ENCODE assay signal across 8 cellular contexts in genomic region chr11:110000045-110000502, GRCh38.
DNase-seq lines count a peak whose midpoint lies in the region; ATAC-seq, FAIRE-seq and TF ChIP-seq lines count a peak whose summit lies in the region.

No MANE protein-coding gene starts in this region.

- H3K23me2 ChIP-seq in H1 (ENCODE audit: low read depth, low read length) = no peaks in the 10 kb centered on the region

- H3K4me1 ChIP-seq in Karpas-422 (ENCODE audit: low read length) (peaks cover 5% of the 10 kb centered on the region), H1 (replicated peaks in 1 of 4; ENCODE audit: control insufficient read depth in 3 of 4, insufficient read depth in 4 of 4, low read length in 3 of 4) (no peaks in the 10 kb centered on the region), skeletal muscle satellite cell (ENCODE audit: control insufficient read depth, insufficient read depth, low read length) (peaks cover 27% of the 10 kb centered on the region), transverse colon (peaks cover 0 to 16% (median 2%) of the 10 kb centered on the region in 4 donors)

- H2AFZ ChIP-seq in Karpas-422 (ENCODE audit: low read length) = no peak overlapping the region
- no peak overlapping the region for H2AFZ ChIP-seq in H1 (ENCODE audit: low read length)

- no peaks in the 10 kb centered on the region for H3K36me3 ChIP-seq in Karpas-422 (ENCODE audit: insufficient read depth, low read length)
- H3K36me3 ChIP-seq in H1 (ENCODE audit: control insufficient read depth in 2 of 4, insufficient read depth in 4 of 4, low read length in 3 of 4) = no peaks in the 10 kb centered on the region
- no peaks in the 10 kb centered on the region for H3K36me3 ChIP-seq in skeletal muscle satellite cell (ENCODE audit: insufficient read depth, low read length)
- no peaks in the 10 kb centered on the region for H3K36me3 ChIP-seq in transverse colon

- H3K9me3 ChIP-seq in Karpas-422 (ENCODE audit: low read length) (no peaks in the 10 kb centered on the region), H1 (ENCODE audit: insufficient read depth in 2 of 2, low read depth in 1 of 2, low read length in 1 of 2) (no peaks in the 10 kb centered on the region), skeletal muscle satellite cell (replicated peaks; ENCODE audit: low read length) (no peaks in the 10 kb centered on the region), transverse colon (no peaks in the 10 kb centered on the region)

- H3K14ac ChIP-seq in H1 (ENCODE audit: insufficient read length) = no peak overlapping the region

- H3K9ac ChIP-seq in Karpas-422 (ENCODE audit: low read length) (no peak overlapping the region), H1 (replicated peaks in 1 of 4; ENCODE audit: extremely low read depth in 1 of 4, low read depth in 3 of 4, low read length in 3 of 4) (no peak overlapping the region), skeletal muscle satellite cell (ENCODE audit: low read depth, low read length) (peak overlapping the region; percentile 80)

- no peak overlapping the region for H2BK12ac ChIP-seq in H1 (ENCODE audit: low read depth, low read length)

- H2BK120ac ChIP-seq in H1 (replicated peaks; ENCODE audit: low read depth, low read length) = no peak overlapping the region

- TF ChIP-seq RAD21 in H1 (IDR thresholded peaks at IDR 0.05 in 1 of 2, conservative IDR thresholded peaks at IDR 0.05 in 1 of 2; ENCODE audit: low read depth in 2 of 2, low read length in 2 of 2) = no peak

- WGBS in H1 (ENCODE audit: extremely low coverage in 1 of 2, insufficient coverage in 1 of 2, insufficient read length in 1 of 2, insufficient replicate concordance in 2 of 2, low coverage in 1 of 2, low lambda C conversion rate in 2 of 2, missing lambda C conversion rate in 1 of 2), 2 experiments = 82% methylated on average over 6 of the region's 6 CpGs; no CpG with 5 or more reads in 1 of the 2 experiments
- WGBS in transverse colon (ENCODE audit: low coverage in 1 of 2), 2 donors = 42 to 53% methylated on average over 6 of the region's 6 CpGs

- H3K4me3 ChIP-seq in Karpas-422 (ENCODE audit: low read length) = no peak overlapping the region
- H3K4me3 ChIP-seq in H1 (ENCODE audit: extremely low read depth in 1 of 4, insufficient read depth in 2 of 4, low read depth in 3 of 4, low read length in 4 of 4) = no peak overlapping the region
- H3K4me3 ChIP-seq in skeletal muscle satellite cell (ENCODE audit: low read length) = no peak overlapping the region
- no peak overlapping the region for H3K4me3 ChIP-seq in transverse colon

- H3K4ac ChIP-seq in H1 (replicated peaks; ENCODE audit: insufficient read length, low read depth, low read length) = no peak overlapping the region

- peak; percentile 91 for ATAC-seq in GM21737 (IDR thresholded peaks at IDR 0.05; ENCODE audit: unreplicated experiment)

- H3K27me3 ChIP-seq in Karpas-422 (ENCODE audit: low read length) (peaks cover 4% of the 10 kb centered on the region; the same call in 1 of the 2 replicates), H1 (replicated peaks in 1 of 4; ENCODE audit: control insufficient read depth in 3 of 4, extremely low read depth in 1 of 4, insufficient read depth in 3 of 4, low read length in 3 of 4) (no peaks in the 10 kb centered on the region), skeletal muscle satellite cell (ENCODE audit: control insufficient read depth, insufficient read depth, low read length) (no peaks in the 10 kb centered on the region), transverse colon (no peaks in the 10 kb centered on the region)

- no peak overlapping the region for H2BK15ac ChIP-seq in H1 (ENCODE audit: low read length)

- H3K79me2 ChIP-seq in Karpas-422 (ENCODE audit: low read length) (no peaks in the 10 kb centered on the region), H1 (ENCODE audit: control insufficient read depth in 1 of 2, insufficient read depth in 2 of 2, low read length in 2 of 2) (no peaks in the 10 kb centered on the region)

- H4K20me1 ChIP-seq in Karpas-422 (ENCODE audit: insufficient read depth, low read depth, low read length) = no peaks in the 10 kb centered on the region
- H4K20me1 ChIP-seq in H1 (replicated peaks in 1 of 2; ENCODE audit: control insufficient read depth in 1 of 2, insufficient read depth in 2 of 2, low read length in 2 of 2) = no peaks in the 10 kb centered on the region

- no peak overlapping the region for H4K5ac ChIP-seq in H1 (ENCODE audit: insufficient read length, low read depth, low read length)

- no peak overlapping the region for H4K8ac ChIP-seq in H1 (ENCODE audit: extremely low read depth, insufficient read depth, low read length)

- H4K91ac ChIP-seq in H1 (replicated peaks; ENCODE audit: insufficient read length, low read length) = no peak overlapping the region

- 0 out of 2 replicates have a peak overlapping the region, but pooled peaks have one; percentile 72 for H2BK20ac ChIP-seq in H1 (ENCODE audit: low read length)

- no peak overlapping the region for H3K56ac ChIP-seq in H1 (replicated peaks; ENCODE audit: insufficient read length, low read depth, low read length)

- no peak overlapping the region for H2AK5ac ChIP-seq in H1 (ENCODE audit: low read depth, low read length)

- TF ChIP-seq EP300 in H1 (IDR thresholded peaks at IDR 0.05; ENCODE audit: borderline replicate concordance in 1 of 2, low read depth in 2 of 2, low read length in 2 of 2) (no peak), transverse colon (IDR thresholded peaks at IDR 0.05; ENCODE audit: low read depth) (no peak)

- in situ Hi-C loops in transverse colon (cut with MboI; ENCODE audit: low pct_ligation_motif_present in 1 of 4, low pct_unique_long_range_greater_than_20kb in 1 of 4, low sequenced_read_pairs in 3 of 4) = no loop called here

- peak; percentile 18 for DNase-seq in GM12892 (ENCODE audit: insufficient read length)
- DNase-seq in Karpas-422 = peak; percentile 61
- DNase-seq in H1 (ENCODE audit: low read depth in 1 of 2, low spot score in 2 of 2) = no peak
- DNase-seq in NCI-H1105 (lab: John Stamatoyannopoulos, UW) = no peak
- DNase-seq in NCI-H1048 (lab: John Stamatoyannopoulos, UW) = no peak
- no peak for DNase-seq in transverse colon

- no peak for TF ChIP-seq CTCF in H1 (IDR thresholded peaks at IDR 0.05; ENCODE audit: control extremely low read depth in 1 of 3, insufficient read depth in 1 of 3, low read depth in 1 of 3, low read length in 3 of 3)
- no peak for TF ChIP-seq CTCF in transverse colon (IDR thresholded peaks at IDR 0.05)

- FAIRE-seq in GM12892 (lab: Jason Lieb, UNC) (peak; percentile 96), H1 (lab: Jason Lieb, UNC) (no peak)

- TF ChIP-seq POLR2A in GM12892 (IDR thresholded peaks at IDR 0.05; ENCODE audit: low read depth, low read length) (no peak), H1 (IDR thresholded peaks at IDR 0.05; ENCODE audit: control extremely low read depth in 1 of 2, low read depth in 2 of 2, low read length in 2 of 2) (no peak), transverse colon (IDR thresholded peaks at IDR 0.05) (no peak)

- no peaks in the 10 kb centered on the region for H3K9me2 ChIP-seq in Karpas-422 (replicated peaks; ENCODE audit: insufficient read depth, low read length)

- CTCF ChIA-PET in H1 (lab: Charles Lee; ENCODE audit: partially characterized antibody) = interaction anchor here (0.5 kb wide), 1 partner anchor 106 kb away, joined by 3 read pairs; no protein-coding TSS in a partner anchor

- no peak overlapping the region for H2BK5ac ChIP-seq in H1 (ENCODE audit: low read depth, low read length)

- no peaks in the 10 kb centered on the region for H3K79me1 ChIP-seq in H1 (ENCODE audit: low read depth, low read length)

- H3K27ac ChIP-seq in Karpas-422 (ENCODE audit: low read length) (no peak overlapping the region), H1 (ENCODE audit: low read depth, low read length) (no peak overlapping the region), transverse colon (no peak overlapping the region)

- POLR2A ChIA-PET in H1 (lab: Charles Lee; ENCODE audit: partially characterized antibody) = no interaction called here

- no peak overlapping the region for H3K18ac ChIP-seq in H1 (ENCODE audit: extremely low read depth, low read length)

- intact Hi-C loops in transverse colon (cut with DNase I; ENCODE audit: low total_unique reads) = no loop called here

- no peak overlapping the region for H3K23ac ChIP-seq in H1 (ENCODE audit: insufficient read length)

- H3K4me2 ChIP-seq in Karpas-422 (ENCODE audit: low read depth, low read length, poor library complexity, severe bottlenecking) (peak overlapping the region; percentile 3), H1 (ENCODE audit: insufficient read depth in 1 of 2, low read depth in 2 of 2, low read length in 2 of 2) (no peak overlapping the region), skeletal muscle satellite cell (ENCODE audit: low read length) (peak overlapping the region; percentile 53)

TF ChIP-seq in H1, 55 proteins besides CTCF, POLR2A, EP300 and RAD21 (continues in another document):
- TF ChIP-seq ASH2L (IDR thresholded peaks at IDR 0.05; ENCODE audit: low read length) (no peak), TEAD4 (IDR thresholded peaks at IDR 0.05; ENCODE audit: low read depth, low read length) (no peak), MAX (IDR thresholded peaks at IDR 0.05) (no peak), SP1 (IDR thresholded peaks at IDR 0.05; ENCODE audit: low read depth, low read length) (no peak), POU5F1 (IDR thresholded peaks at IDR 0.05; ENCODE audit: low read depth, low read length) (no peak), ZNF274 (IDR thresholded peaks at IDR 0.05; ENCODE audit: borderline replicate concordance, extremely low read depth, low read length) (no peak), KDM4A (IDR thresholded peaks at IDR 0.05; ENCODE audit: low read depth, low read length, severe bottlenecking) (no peak), RBBP5 (IDR thresholded peaks at IDR 0.05; ENCODE audit: borderline replicate concordance, low read depth, low read length) (no peak), CTBP2 (IDR thresholded peaks at IDR 0.05; ENCODE audit: borderline replicate concordance, insufficient read depth, insufficient read length, low read length) (no peak), NANOG (IDR thresholded peaks at IDR 0.05; ENCODE audit: insufficient read depth, low read depth, low read length, poor library complexity, severe bottlenecking) (no peak), MAFK (IDR thresholded peaks at IDR 0.05; ENCODE audit: low read depth, low read length) (no peak)
- TF ChIP-seq, protein P1, sequence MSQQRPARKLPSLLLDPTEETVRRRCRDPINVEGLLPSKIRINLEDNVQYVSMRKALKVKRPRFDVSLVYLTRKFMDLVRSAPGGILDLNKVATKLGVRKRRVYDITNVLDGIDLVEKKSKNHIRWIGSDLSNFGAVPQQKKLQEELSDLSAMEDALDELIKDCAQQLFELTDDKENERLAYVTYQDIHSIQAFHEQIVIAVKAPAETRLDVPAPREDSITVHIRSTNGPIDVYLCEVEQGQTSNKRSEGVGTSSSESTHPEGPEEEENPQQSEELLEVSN (IDR thresholded peaks at IDR 0.05) = no peak

Comparison
In these comparisons a context has a peak if more than half of its experiments do, and no peak if none do; other contexts are left out.
1. DNase-seq: peak in GM12892 (single experiment) and Karpas-422 (single experiment); none in H1 (0 of 2), NCI-H1105 (single experiment), NCI-H1048 (single experiment) and transverse colon (single experiment).
2. H3K4me2 ChIP-seq: peak in Karpas-422 (single experiment) and skeletal muscle satellite cell (single experiment); none in H1 (0 of 2).